In the genomic region with DNA sequence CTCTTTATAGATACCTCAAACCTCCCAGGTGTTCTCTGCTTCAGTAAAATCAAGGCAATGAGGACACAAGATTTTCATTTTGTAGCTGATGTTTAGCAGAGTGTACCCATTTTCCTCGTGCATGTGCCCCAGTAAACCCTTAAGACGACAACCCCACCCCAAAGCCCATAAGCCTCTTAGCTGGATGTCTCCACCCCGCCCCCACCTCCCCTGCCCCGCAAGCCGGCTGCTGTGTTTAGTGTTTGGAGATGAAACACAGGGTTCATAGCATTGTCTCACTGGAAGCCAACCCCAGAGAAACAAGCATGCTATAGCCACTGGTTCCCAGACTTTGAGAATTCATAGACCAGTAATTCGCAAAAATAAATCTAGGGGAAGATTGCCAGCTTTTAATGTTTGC, we compare ENCODE assay signal across 33 cellular contexts. TPM values are rescaled to one million over a fixed set of nuclear protein-coding genes. Genes with fewer than 3 reads are reported as not detected.
"Had no signal": no experiment of that assay in that cellular context is flagged by ENCODE, and none has a peak within 500 bp of the region (broad histone marks: within the 10 kb centered on the region; RNA-seq: fewer than 3 reads in every experiment).

No MANE protein-coding gene starts in this region.

- DNase-seq: activated CD4-positive, alpha-beta memory T cell treated with anti-CD3 and anti-CD28 coated beads, Interleukin-2, amount 10 ng/mL, durations not matched to agents 7 days and 5 days; activated CD4-positive, alpha-beta T cell treated with anti-CD3 and anti-CD28 coated beads for 36 hours; activated CD4-positive, alpha-beta T cell treated with anti-CD3 and anti-CD28 coated beads, Interleukin-2, amount 10 ng/mL, durations not matched to agents 7 days and 5 days; activated CD4-positive, alpha-beta T cell treated with anti-CD3 and anti-CD28 coated beads, Interleukin-2, amount 50 U/mL, for 4 hours; activated CD4-positive, CD25-positive, alpha-beta regulatory T cell; activated CD4-positive, CD25-positive, alpha-beta regulatory T cell treated with anti-CD3 and anti-CD28 coated beads, Interleukin-2, amount 50 U/mL, for 72 hours; activated CD8-positive, alpha-beta memory T cell treated with anti-CD3 and anti-CD28 coated beads, Interleukin-2, amount 50 U/mL, for 48 hours; activated naive CD4-positive, alpha-beta T cell treated with anti-CD3 and anti-CD28 coated beads for 36 hours; activated naive CD8-positive, alpha-beta T cell treated with anti-CD3 and anti-CD28 coated beads for 36 hours; activated naive CD8-positive, alpha-beta T cell treated with anti-CD3 and anti-CD28 coated beads, Interleukin-2, amount 50 U/mL, for 24 hours; activated T-cell treated with anti-CD3 and anti-CD28 coated beads for 4 hours; activated T-cell treated with anti-CD3 and anti-CD28 coated beads, Interleukin-2, amount 50 U/mL, for 24 hours; activated T-cell treated with anti-CD3 and anti-CD28 coated beads, Interleukin-2, amount 50 U/mL, for 72 hours; adrenal gland; amygdala; aorta; body of pancreas; cortex of kidney; dermis blood vessel endothelial cell; effector CD4-positive, alpha-beta T cell; effector memory CD8-positive, alpha-beta T cell; erythroblast; foreskin keratinocyte; gastrocnemius medialis; glutamatergic neuron; heart left ventricle; T-helper 1 cell; T-helper 17 cell; T1000 had no signal

- H3K27ac Mint-ChIP-seq: activated CD4-positive, alpha-beta memory T cell treated with anti-CD3 and anti-CD28 coated beads, Interleukin-2, amount 10 ng/mL, durations not matched to agents 7 days and 5 days; activated CD4-positive, alpha-beta T cell treated with anti-CD3 and anti-CD28 coated beads for 36 hours; activated CD4-positive, alpha-beta T cell treated with anti-CD3 and anti-CD28 coated beads, Interleukin-2, amount 10 ng/mL, durations not matched to agents 7 days and 5 days; activated naive CD4-positive, alpha-beta T cell treated with anti-CD3 and anti-CD28 coated beads for 36 hours; activated naive CD4-positive, alpha-beta T cell treated with anti-CD3 and anti-CD28 coated beads, Interleukin-2, amount 50 U/mL, for 24 hours; activated naive CD8-positive, alpha-beta T cell treated with anti-CD3 and anti-CD28 coated beads for 36 hours; activated naive CD8-positive, alpha-beta T cell treated with anti-CD3 and anti-CD28 coated beads, Interleukin-2, amount 50 U/mL, for 24 hours; activated T-cell treated with anti-CD3 and anti-CD28 coated beads, Interleukin-2, amount 50 U/mL, for 24 hours; activated T-cell treated with anti-CD3 and anti-CD28 coated beads, Interleukin-2, amount 50 U/mL, for 72 hours; effector memory CD8-positive, alpha-beta T cell; T-helper 2 cell treated with Interferon-gamma antibody and Interleukin-4, amounts not matched to agents 5 μg/mL and 100 μg/mL, for 36 hours had no signal

- H3K9me3 Mint-ChIP-seq: activated CD4-positive, alpha-beta memory T cell treated with anti-CD3 and anti-CD28 coated beads, Interleukin-2, amount 10 ng/mL, durations not matched to agents 7 days and 5 days; activated CD4-positive, alpha-beta T cell treated with anti-CD3 and anti-CD28 coated beads, Interleukin-2, amount 10 ng/mL, durations not matched to agents 7 days and 5 days; activated naive CD4-positive, alpha-beta T cell treated with anti-CD3 and anti-CD28 coated beads for 36 hours; activated naive CD4-positive, alpha-beta T cell treated with anti-CD3 and anti-CD28 coated beads, Interleukin-2, amount 50 U/mL, for 24 hours; activated naive CD8-positive, alpha-beta T cell treated with anti-CD3 and anti-CD28 coated beads for 36 hours; activated naive CD8-positive, alpha-beta T cell treated with anti-CD3 and anti-CD28 coated beads, Interleukin-2, amount 50 U/mL, for 24 hours; activated T-cell treated with anti-CD3 and anti-CD28 coated beads, Interleukin-2, amount 50 U/mL, for 24 hours; activated T-cell treated with anti-CD3 and anti-CD28 coated beads, Interleukin-2, amount 50 U/mL, for 72 hours; effector memory CD8-positive, alpha-beta T cell; T-helper 2 cell treated with Interferon-gamma antibody and Interleukin-4, amounts not matched to agents 5 μg/mL and 100 μg/mL, for 36 hours had no signal

- H3K36me3 ChIP-seq: adrenal gland, gastrocnemius medialis, heart left ventricle had no signal

- H3K4me3 Mint-ChIP-seq: activated CD4-positive, alpha-beta memory T cell treated with anti-CD3 and anti-CD28 coated beads, Interleukin-2, amount 10 ng/mL, durations not matched to agents 7 days and 5 days; activated CD4-positive, alpha-beta T cell treated with anti-CD3 and anti-CD28 coated beads for 36 hours; activated CD4-positive, alpha-beta T cell treated with anti-CD3 and anti-CD28 coated beads, Interleukin-2, amount 10 ng/mL, durations not matched to agents 7 days and 5 days; activated naive CD4-positive, alpha-beta T cell treated with anti-CD3 and anti-CD28 coated beads for 36 hours; activated naive CD4-positive, alpha-beta T cell treated with anti-CD3 and anti-CD28 coated beads, Interleukin-2, amount 50 U/mL, for 24 hours; activated naive CD8-positive, alpha-beta T cell treated with anti-CD3 and anti-CD28 coated beads for 36 hours; activated naive CD8-positive, alpha-beta T cell treated with anti-CD3 and anti-CD28 coated beads, Interleukin-2, amount 50 U/mL, for 24 hours; activated T-cell treated with anti-CD3 and anti-CD28 coated beads, Interleukin-2, amount 50 U/mL, for 24 hours; activated T-cell treated with anti-CD3 and anti-CD28 coated beads, Interleukin-2, amount 50 U/mL, for 72 hours; effector memory CD8-positive, alpha-beta T cell; T-helper 17 cell; T-helper 2 cell treated with Interferon-gamma antibody and Interleukin-4, amounts not matched to agents 5 μg/mL and 100 μg/mL, for 36 hours had no signal

- H3K4me1 Mint-ChIP-seq: activated CD4-positive, alpha-beta memory T cell treated with anti-CD3 and anti-CD28 coated beads, Interleukin-2, amount 10 ng/mL, durations not matched to agents 7 days and 5 days; activated CD4-positive, alpha-beta T cell treated with anti-CD3 and anti-CD28 coated beads for 36 hours; activated CD4-positive, alpha-beta T cell treated with anti-CD3 and anti-CD28 coated beads, Interleukin-2, amount 10 ng/mL, durations not matched to agents 7 days and 5 days; activated naive CD4-positive, alpha-beta T cell treated with anti-CD3 and anti-CD28 coated beads, Interleukin-2, amount 50 U/mL, for 24 hours; activated naive CD8-positive, alpha-beta T cell treated with anti-CD3 and anti-CD28 coated beads, Interleukin-2, amount 50 U/mL, for 24 hours had no signal

- H3K27ac ChIP-seq: adrenal gland, body of pancreas, esophagus muscularis mucosa, foreskin keratinocyte, gastrocnemius medialis, heart left ventricle had no signal

- H3K27me3 ChIP-seq: adrenal gland, body of pancreas, esophagus muscularis mucosa, foreskin keratinocyte, gastrocnemius medialis, heart left ventricle had no signal

- H3K27me3 Mint-ChIP-seq: activated CD4-positive, alpha-beta T cell treated with anti-CD3 and anti-CD28 coated beads for 36 hours; activated CD4-positive, alpha-beta T cell treated with anti-CD3 and anti-CD28 coated beads, Interleukin-2, amount 10 ng/mL, durations not matched to agents 7 days and 5 days; activated naive CD4-positive, alpha-beta T cell treated with anti-CD3 and anti-CD28 coated beads, Interleukin-2, amount 50 U/mL, for 24 hours; activated naive CD8-positive, alpha-beta T cell treated with anti-CD3 and anti-CD28 coated beads for 36 hours; activated naive CD8-positive, alpha-beta T cell treated with anti-CD3 and anti-CD28 coated beads, Interleukin-2, amount 50 U/mL, for 24 hours; activated T-cell treated with anti-CD3 and anti-CD28 coated beads, Interleukin-2, amount 50 U/mL, for 24 hours; effector memory CD8-positive, alpha-beta T cell; T-helper 17 cell had no signal

- H3K9me3 ChIP-seq: adrenal gland, body of pancreas, esophagus muscularis mucosa, gastrocnemius medialis, heart left ventricle had no signal

- H3K36me3 Mint-ChIP-seq: activated naive CD4-positive, alpha-beta T cell treated with anti-CD3 and anti-CD28 coated beads, Interleukin-2, amount 50 U/mL, for 24 hours; activated naive CD8-positive, alpha-beta T cell treated with anti-CD3 and anti-CD28 coated beads for 36 hours had no signal

- H3K4me3 ChIP-seq: adrenal gland, body of pancreas, esophagus muscularis mucosa, gastrocnemius medialis, heart left ventricle had no signal

RNA-seq across cellular contexts. Expression of gene SAG, which starts 5.8 kb away (rescaled TPM):
- total RNA-seq: activated CD4-positive, alpha-beta T cell treated with anti-CD3 and anti-CD28 coated beads, Interleukin-2, amount 10 ng/mL, durations not matched to agents 7 days and 5 days; adrenal gland; aorta; body of pancreas; chondrocyte; dermis blood vessel endothelial cell; esophagus muscularis mucosa; foreskin keratinocyte had no signal
